9 cellular contexts compared by ENCODE assay signal in genomic region chr11:116927163-116927772, GRCh38.
DNase-seq lines count a peak whose midpoint lies in the region; ATAC-seq and TF ChIP-seq lines count a peak whose summit lies in the region.
"Had no signal": no experiment of that assay in that cellular context is flagged by ENCODE, and none has a peak within 500 bp of the region (broad histone marks: within the 10 kb centered on the region; RNA-seq: fewer than 3 reads in every experiment).

No MANE protein-coding gene starts in this region.

- H3K4me2 ChIP-seq in MM.1S (ENCODE audit: low read depth, low read length) (peak overlapping the region; percentile 87; the same call in 1 of the 2 replicates), neuronal stem cell (ENCODE audit: insufficient read depth, low read length, poor library complexity, severe bottlenecking) (no peak overlapping the region)

- ATAC-seq in GM18520 (IDR thresholded peaks at IDR 0.05; ENCODE audit: unreplicated experiment), result no peak
- ATAC-seq in HG03039 (IDR thresholded peaks at IDR 0.05; ENCODE audit: unreplicated experiment), result no peak
- no peak for ATAC-seq in HG03196 (IDR thresholded peaks at IDR 0.05; ENCODE audit: unreplicated experiment)

- H3K4me3 Mint-ChIP-seq in CD14-positive monocyte (no peak overlapping the region), mesothelial cell of epicardium (no peak overlapping the region)
- H3K4me3 Mint-ChIP-seq: brain had no signal

- no peak overlapping the region for H4K8ac ChIP-seq in neuronal stem cell (ENCODE audit: low read depth, low read length)

- no peak overlapping the region for H2AFZ ChIP-seq in MM.1S (ENCODE audit: low read length)
- no peak overlapping the region for H2AFZ ChIP-seq in neuronal stem cell (ENCODE audit: low read length)

- H2BK120ac ChIP-seq in neuronal stem cell (ENCODE audit: low read depth, low read length), result no peak overlapping the region

- H3K9ac ChIP-seq in MM.1S (ENCODE audit: low read length) (no peak overlapping the region), neuronal stem cell (ENCODE audit: low read depth, low read length, poor library complexity) (no peak overlapping the region)

- H3K9me3 Mint-ChIP-seq in CD14-positive monocyte (no peaks in the 10 kb centered on the region), mesothelial cell of epicardium (no peaks in the 10 kb centered on the region)
- H3K9me3 Mint-ChIP-seq: brain had no signal

- peaks cover 79% of the 10 kb centered on the region for H3K4me1 ChIP-seq in MM.1S (ENCODE audit: low read length)
- H3K4me1 ChIP-seq in neuronal stem cell (ENCODE audit: control insufficient read depth in 2 of 2, insufficient read depth in 1 of 2, low read depth in 1 of 2, low read length in 2 of 2), result peaks cover 10 to 12% of the 10 kb centered on the region in 2 donors

- H4K91ac ChIP-seq in neuronal stem cell (ENCODE audit: low read depth, low read length, poor library complexity), result no peak overlapping the region

- peaks cover 67% of the 10 kb centered on the region for H3K79me2 ChIP-seq in MM.1S (ENCODE audit: low read length)

- intact Hi-C loops in CD14-positive monocyte (cut with micrococcal nuclease), result no loop called here

- no peak overlapping the region for H2BK5ac ChIP-seq in neuronal stem cell (ENCODE audit: low read length)

- H3K27me3 ChIP-seq in MM.1S (replicated peaks; ENCODE audit: insufficient read depth, low read length) (no peaks in the 10 kb centered on the region), neuronal stem cell (ENCODE audit: control insufficient read depth in 3 of 3, insufficient read depth in 3 of 3, low read depth in 1 of 3, low read length in 3 of 3) (no peaks in the 10 kb centered on the region)

- no peak overlapping the region for H2BK12ac ChIP-seq in neuronal stem cell (ENCODE audit: low read length)

- peaks cover 52% of the 10 kb centered on the region for H3K4me1 Mint-ChIP-seq in CD14-positive monocyte
- H3K4me1 Mint-ChIP-seq in mesothelial cell of epicardium, result peaks cover 48% of the 10 kb centered on the region

- H3K4me3 ChIP-seq in MM.1S (ENCODE audit: low read length) (no peak overlapping the region), neuronal stem cell (ENCODE audit: low read length in 2 of 2) (no peak overlapping the region)

- H3K27me3 Mint-ChIP-seq in CD14-positive monocyte (ENCODE audit: low read depth in 3 of 3), result no peaks in the 10 kb centered on the region
- H3K27me3 Mint-ChIP-seq in mesothelial cell of epicardium (ENCODE audit: low read depth), result no peaks in the 10 kb centered on the region
- H3K27me3 Mint-ChIP-seq: brain had no signal

- H3K23ac ChIP-seq in neuronal stem cell (ENCODE audit: low read depth, low read length, poor library complexity), result no peak overlapping the region

- H3K27ac ChIP-seq in MM.1S (ENCODE audit: low read length) (peak overlapping the region; percentile 96; the same call in 1 of the 2 replicates), neuronal stem cell (replicated peaks; ENCODE audit: low read length) (no peak overlapping the region)

- no peak overlapping the region for H3K4ac ChIP-seq in neuronal stem cell (ENCODE audit: low read length)

- H2AK5ac ChIP-seq in neuronal stem cell (ENCODE audit: low read depth, low read length), result no peak overlapping the region

- DNase-seq in CD14-positive monocyte (ENCODE audit: low spot score) (no peak), MM.1S (no peak), mesothelial cell of epicardium (ENCODE audit: low spot score in 2 of 2, unreplicated experiment in 2 of 2) (no peak), neuronal stem cell (ENCODE audit: low spot score) (no peak)
- peak; percentile 7 for DNase-seq in activated T-helper 9 cell treated with anti-CD3 and anti-CD28 coated beads, Interleukin-2, amount 50 U/mL, for 16 hours (ENCODE audit: low read depth)

- H3K79me1 ChIP-seq in neuronal stem cell (ENCODE audit: low read depth, low read length), result no peaks in the 10 kb centered on the region

- H3K36me3 Mint-ChIP-seq in CD14-positive monocyte (peaks cover 33 to 49% of the 10 kb centered on the region in 2 donors), mesothelial cell of epicardium (peaks cover 18% of the 10 kb centered on the region)

- WGBS in neuronal stem cell (ENCODE audit: extremely low coverage in 2 of 2, insufficient read length in 2 of 2, insufficient replicate concordance in 1 of 2), 2 donors, result no CpG with 5 or more reads among the region's 6 CpGs

- H3K36me3 ChIP-seq in MM.1S (replicated peaks; ENCODE audit: insufficient read depth, low read length), result no peaks in the 10 kb centered on the region
- H3K36me3 ChIP-seq in neuronal stem cell (replicated peaks in 1 of 2; ENCODE audit: control insufficient read depth in 2 of 2, insufficient read depth in 2 of 2, low read length in 2 of 2), result peaks cover 1 to 32% of the 10 kb centered on the region in 2 donors

- H2BK15ac ChIP-seq in neuronal stem cell (ENCODE audit: low read length), result no peak overlapping the region

- H3K18ac ChIP-seq in neuronal stem cell (ENCODE audit: low read length), result no peak overlapping the region

- peaks cover 57% of the 10 kb centered on the region for H3F3A ChIP-seq in MM.1S (ENCODE audit: insufficient read depth, low read length)

- H4K20me1 ChIP-seq in MM.1S (ENCODE audit: insufficient read depth, low read length), result no peaks in the 10 kb centered on the region

- H3K9me3 ChIP-seq in MM.1S (replicated peaks; ENCODE audit: insufficient read depth, low read length) (no peaks in the 10 kb centered on the region), neuronal stem cell (replicated peaks in 1 of 2; ENCODE audit: control insufficient read depth in 2 of 2, insufficient read depth in 1 of 2, low read depth in 1 of 2, low read length in 2 of 2) (no peaks in the 10 kb centered on the region)

- H3K9me2 ChIP-seq in MM.1S (replicated peaks; ENCODE audit: insufficient read depth, low read length), result no peaks in the 10 kb centered on the region

- peak; percentile 60 for TF ChIP-seq CTCF in CD14-positive monocyte (IDR thresholded peaks at IDR 0.05)
- peak; percentile 47 for TF ChIP-seq CTCF in MM.1S (IDR thresholded peaks at IDR 0.05; ENCODE audit: low read length)
- TF ChIP-seq CTCF in mesothelial cell of epicardium (IDR thresholded peaks at IDR 0.05; ENCODE audit: unreplicated experiment), result peak; percentile 70

- peak overlapping the region in 2 of 7 donors; percentile 18 to 32 for H3K27ac Mint-ChIP-seq in CD14-positive monocyte
- H3K27ac Mint-ChIP-seq in mesothelial cell of epicardium, result peak overlapping the region; percentile 10
- H3K27ac Mint-ChIP-seq: brain had no signal

- H3K14ac ChIP-seq in neuronal stem cell (ENCODE audit: low read length), result no peak overlapping the region
